ENCODE assay signal across 19 cellular contexts in genomic region chr1:234869182-234870019, GRCh38.
DNase-seq lines count a peak whose midpoint lies in the region; ATAC-seq and TF ChIP-seq lines count a peak whose summit lies in the region.
"Had no signal": no experiment of that assay in that cellular context is flagged by ENCODE, and none has a peak within 500 bp of the region (broad histone marks: within the 10 kb centered on the region; RNA-seq: fewer than 3 reads in every experiment).

No MANE protein-coding gene starts in this region.

- no peak overlapping the region for H3K27ac ChIP-seq in coronary artery
- H3K27ac ChIP-seq: SK-N-MC, spleen had no signal

- peaks cover 4% of the 10 kb centered on the region for H3K36me3 Mint-ChIP-seq in T-helper 1 cell treated with Interleukin-12 subunit alpha and Interleukin-12 subunit beta and Interleukin-4 antibody, amounts not matched to agents 30 μg/mL and 1 μg/mL, for 36 hours (ENCODE audit: low read depth)

- DNase-seq in T-helper 1 cell (no peak), M059J (ENCODE audit: low read depth) (peak; percentile 52), coronary artery (ENCODE audit: low spot score) (peak; percentile 65), sciatic nerve (ENCODE audit: low spot score) (peak; percentile 34), activated gamma-delta T cell (lab: John Stamatoyannopoulos, UW) (no peak)
- no peak for DNase-seq in activated naive CD4-positive, alpha-beta T cell treated with Interleukin-2 at 50 U/mL for 16 hours
- DNase-seq: ACHN; activated CD4-positive, alpha-beta T cell treated with anti-CD3 and anti-CD28 coated beads, Interleukin-2, amount 50 U/mL, for 48 hours; activated T-cell treated with anti-CD3 and anti-CD28 coated beads, Interleukin-2, amount 50 U/mL, for 1 hour; Kasumi-1; left colon; NCI-H510A; posterior cingulate gyrus; spleen had no signal

- TF ChIP-seq CTCF in coronary artery (IDR thresholded peaks at IDR 0.05): no peak

- H3K9me3 Mint-ChIP-seq in T-helper 1 cell treated with Interleukin-12 subunit alpha and Interleukin-12 subunit beta and Interleukin-4 antibody, amounts not matched to agents 30 μg/mL and 1 μg/mL, for 36 hours: peaks cover 4% of the 10 kb centered on the region
- H3K9me3 Mint-ChIP-seq: GM23338 had no signal

- no peak overlapping the region for H3K4me3 Mint-ChIP-seq in T-helper 1 cell treated with Interleukin-12 subunit alpha and Interleukin-12 subunit beta and Interleukin-4 antibody, amounts not matched to agents 30 μg/mL and 1 μg/mL, for 36 hours
- H3K4me3 Mint-ChIP-seq: GM23338 had no signal

- H3K27me3 Mint-ChIP-seq in T-helper 1 cell treated with Interleukin-12 subunit alpha and Interleukin-12 subunit beta and Interleukin-4 antibody, amounts not matched to agents 30 μg/mL and 1 μg/mL, for 36 hours (ENCODE audit: low read depth): no peaks in the 10 kb centered on the region

- ATAC-seq in sciatic nerve: no peak
- ATAC-seq in GM18511 (IDR thresholded peaks at IDR 0.05; ENCODE audit: unreplicated experiment): no peak
- ATAC-seq: GM12878, GM23338, left colon had no signal

- H3K4me3 ChIP-seq in coronary artery: no peak overlapping the region
- H3K4me3 ChIP-seq: GM12878, GM23338, SK-N-MC, spleen had no signal

- peaks cover 22% of the 10 kb centered on the region for H3K4me1 Mint-ChIP-seq in T-helper 1 cell treated with Interleukin-12 subunit alpha and Interleukin-12 subunit beta and Interleukin-4 antibody, amounts not matched to agents 30 μg/mL and 1 μg/mL, for 36 hours (ENCODE audit: low read depth)

- H3K27ac Mint-ChIP-seq in T-helper 1 cell treated with Interleukin-12 subunit alpha and Interleukin-12 subunit beta and Interleukin-4 antibody, amounts not matched to agents 30 μg/mL and 1 μg/mL, for 36 hours: peak overlapping the region; percentile 14
- H3K27ac Mint-ChIP-seq: GM23338 had no signal

- intact Hi-C loops in sciatic nerve (cut with DNase I): no loop called here

Comparison
In these comparisons a context has a peak if more than half of its experiments do, and no peak if none do; other contexts are left out.
1. DNase-seq: peak in M059J (single experiment), coronary artery (single experiment) and sciatic nerve (single experiment); none in T-helper 1 cell (0 of 5), activated gamma-delta T cell (single experiment) and activated naive CD4-positive, alpha-beta T cell treated with Interleukin-2 at 50 U/mL for 16 hours (single experiment).